In genomic region chr19:47531640-47532387, GRCh38 we compare ENCODE assay signal across 2 cellular contexts.
TF ChIP-seq lines count a peak whose summit lies in the region.

No MANE protein-coding gene starts in this region.

TF ChIP-seq in HEK293, 187 proteins besides CTCF, POLR2A, EP300 and RAD21 (continues in another document):
- TF ChIP-seq ZNF843 (tag by site-specific recombination; IDR thresholded peaks at IDR 0.05), result no peak
- TF ChIP-seq EGR2 (tag by site-specific recombination; IDR thresholded peaks at IDR 0.05; ENCODE audit: low read depth), result 0 out of 2 replicates have a peak, but pooled peaks have one; percentile 16
- TF ChIP-seq ZNF558 (tag by site-specific recombination; IDR thresholded peaks at IDR 0.05), result no peak
- TF ChIP-seq ZNF266 (tag by site-specific recombination; IDR thresholded peaks at IDR 0.05; ENCODE audit: low read depth), result no peak
- no peak for TF ChIP-seq AEBP2 (tag by site-specific recombination; IDR thresholded peaks at IDR 0.05; ENCODE audit: borderline replicate concordance)
- TF ChIP-seq ZNF513 (tag by site-specific recombination; IDR thresholded peaks at IDR 0.05), result peak; percentile 52; the same call in 1 of the 2 replicates
- TF ChIP-seq ZSCAN4 (tag by site-specific recombination; IDR thresholded peaks at IDR 0.05), result no peak
- TF ChIP-seq ZNF585B (tag by site-specific recombination; IDR thresholded peaks at IDR 0.05), result no peak
- TF ChIP-seq ZNF792 (tag by site-specific recombination; IDR thresholded peaks at IDR 0.05), result no peak
- TF ChIP-seq ZBTB1 (tag by site-specific recombination; IDR thresholded peaks at IDR 0.05), result no peak
- no peak for TF ChIP-seq ZBTB11 (tag by site-specific recombination; conservative IDR thresholded peaks at IDR 0.05; ENCODE audit: low read depth)
- TF ChIP-seq ZEB2 (tag by site-specific recombination; IDR thresholded peaks at IDR 0.05), result no peak
- no peak for TF ChIP-seq ZNF530 (tag by site-specific recombination; IDR thresholded peaks at IDR 0.05; ENCODE audit: low read depth)
- TF ChIP-seq ZNF248 (tag by site-specific recombination; IDR thresholded peaks at IDR 0.05), result no peak
- TF ChIP-seq PRDM10 (tag by site-specific recombination; IDR thresholded peaks at IDR 0.05), result 0 out of 2 replicates have a peak, but pooled peaks have one; percentile 21
- no peak for TF ChIP-seq ZNF335 (tag by site-specific recombination; conservative IDR thresholded peaks at IDR 0.05)

TF ChIP-seq in K562, 482 proteins besides CTCF, POLR2A, EP300 and RAD21 (continues in another document):
- TF ChIP-seq ZNF507 (tag; conservative IDR thresholded peaks at IDR 0.05), result no peak
- TF ChIP-seq HMG20A (CRISPR knock-in tag; conservative IDR thresholded peaks at IDR 0.05), result no peak
- 0 out of 2 replicates have a peak, but pooled peaks have one; percentile 7 for TF ChIP-seq ZNF740 (CRISPR knock-in tag; IDR thresholded peaks at IDR 0.05)
- TF ChIP-seq ZNF740 (tag; IDR thresholded peaks at IDR 0.05), result no peak
- no peak for TF ChIP-seq ZNF318 (IDR thresholded peaks at IDR 0.05; ENCODE audit: borderline replicate concordance in 1 of 2, low read depth in 1 of 2)
- 0 out of 2 replicates have a peak, but pooled peaks have one; percentile 34 for TF ChIP-seq HDAC2 (IDR thresholded peaks at IDR 0.05)
- 0 out of 2 replicates have a peak, but pooled peaks have one; percentile 25 for TF ChIP-seq MTA3 (IDR thresholded peaks at IDR 0.05; ENCODE audit: borderline replicate concordance)
- no peak for TF ChIP-seq COPS2 (conservative IDR thresholded peaks at IDR 0.05)
- 0 out of 2 replicates have a peak, but pooled peaks have one; percentile 41 for TF ChIP-seq MITF (IDR thresholded peaks at IDR 0.05)
- TF ChIP-seq ZNF639 (CRISPR knock-in tag; conservative IDR thresholded peaks at IDR 0.05 in 1 of 2, IDR thresholded peaks at IDR 0.05 in 1 of 2), result peak in 1 of 2 experiments; percentile 40; a peak in 1 of 4 replicates
- TF ChIP-seq ARID1B (IDR thresholded peaks at IDR 0.05), result 0 out of 2 replicates have a peak, but pooled peaks have one; percentile 9
- no peak for TF ChIP-seq MCM3 (IDR thresholded peaks at IDR 0.05)
- no peak for TF ChIP-seq PHB (CRISPR knock-in tag; IDR thresholded peaks at IDR 0.05)
- no peak for TF ChIP-seq ID3 (CRISPR knock-in tag; IDR thresholded peaks at IDR 0.05)
- TF ChIP-seq ID3 (tag; IDR thresholded peaks at IDR 0.05), result peak; percentile 59; the same call in 1 of the 2 replicates
- TF ChIP-seq ATF7 (IDR thresholded peaks at IDR 0.05), result peak; percentile 32; the same call in 1 of the 2 replicates
- TF ChIP-seq NFIC (IDR thresholded peaks at IDR 0.05), result peak; percentile 94
- 0 out of 2 replicates have a peak, but pooled peaks have one; percentile 33 for TF ChIP-seq FOSL1 (tag; conservative IDR thresholded peaks at IDR 0.05)
- no peak for TF ChIP-seq GTF2B (IDR thresholded peaks at IDR 0.05; ENCODE audit: extremely low read depth, insufficient read length)
- no peak for TF ChIP-seq BACH1 (tag; IDR thresholded peaks at IDR 0.05)
- peak; percentile 89 for TF ChIP-seq EGR1 (conservative IDR thresholded peaks at IDR 0.05)
- no peak for TF ChIP-seq MIER1 (IDR thresholded peaks at IDR 0.05; ENCODE audit: low read depth)
- TF ChIP-seq CBX5 (IDR thresholded peaks at IDR 0.05; ENCODE audit: borderline replicate concordance, low read depth), result no peak
- no peak for TF ChIP-seq FUS (optimal IDR thresholded peaks at IDR 0.05; ENCODE audit: low read depth, low read length)
- TF ChIP-seq ZNF644 (tag; IDR thresholded peaks at IDR 0.05; ENCODE audit: low read depth), result no peak
- no peak for TF ChIP-seq ZZZ3 (IDR thresholded peaks at IDR 0.05)
- no peak for TF ChIP-seq NONO (IDR thresholded peaks at IDR 0.05; ENCODE audit: low read depth in 2 of 2, low read length in 1 of 2)
- TF ChIP-seq HMG20B (CRISPR knock-in tag; IDR thresholded peaks at IDR 0.05), result no peak
- 0 out of 2 replicates have a peak, but pooled peaks have one; percentile 46 for TF ChIP-seq ZNF584 (CRISPR knock-in tag; IDR thresholded peaks at IDR 0.05; ENCODE audit: low read depth)
- TF ChIP-seq NFXL1 (CRISPR knock-in tag; IDR thresholded peaks at IDR 0.05), result no peak
- TF ChIP-seq RBBP5 (IDR thresholded peaks at IDR 0.05; ENCODE audit: borderline replicate concordance, insufficient read depth, low read length, poor library complexity, severe bottlenecking), result peak; percentile 68
- TF ChIP-seq ZNF263 (CRISPR knock-in tag; IDR thresholded peaks at IDR 0.05; ENCODE audit: borderline replicate concordance), result peak; percentile 16; the same call in 1 of the 2 replicates
- TF ChIP-seq PHF8 (IDR thresholded peaks at IDR 0.05; ENCODE audit: borderline replicate concordance, low read length), result peak; percentile 28; the same call in 1 of the 2 replicates
- TF ChIP-seq SRF (CRISPR knock-in tag; IDR thresholded peaks at IDR 0.05), result peak in 1 of 2 experiments; percentile 38; a peak in 1 of 4 replicates
- TF ChIP-seq CTBP1 (IDR thresholded peaks at IDR 0.05; ENCODE audit: borderline replicate concordance), result peak; percentile 50; the same call in 1 of the 2 replicates
- no peak for TF ChIP-seq SMARCE1 (IDR thresholded peaks at IDR 0.05)
- peak; percentile 32; the same call in 1 of the 2 replicates for TF ChIP-seq TFAP4 (CRISPR knock-in tag; IDR thresholded peaks at IDR 0.05; ENCODE audit: borderline replicate concordance)
- no peak for TF ChIP-seq NR3C1 (CRISPR knock-in tag; IDR thresholded peaks at IDR 0.05)
- no peak for TF ChIP-seq BRF1 (IDR thresholded peaks at IDR 0.05; ENCODE audit: borderline replicate concordance, extremely low read depth, insufficient read length)
- no peak for TF ChIP-seq BRF2 (IDR thresholded peaks at IDR 0.05; ENCODE audit: borderline replicate concordance, insufficient read depth, insufficient read length)
- TF ChIP-seq ZNF146 (CRISPR knock-in tag; IDR thresholded peaks at IDR 0.05; ENCODE audit: unreplicated experiment), result no peak
- TF ChIP-seq NFE2L1 (tag; IDR thresholded peaks at IDR 0.05; ENCODE audit: borderline replicate concordance, low read depth), result no peak
- TF ChIP-seq SNIP1 (IDR thresholded peaks at IDR 0.05; ENCODE audit: low read depth), result no peak
- peak; percentile 45; the same call in 1 of the 2 replicates for TF ChIP-seq L3MBTL2 (IDR thresholded peaks at IDR 0.05)
- no peak for TF ChIP-seq ESRRA (IDR thresholded peaks at IDR 0.05; ENCODE audit: borderline replicate concordance, low read depth)
- TF ChIP-seq HDGF (IDR thresholded peaks at IDR 0.05), result 0 out of 2 replicates have a peak, but pooled peaks have one; percentile 52
- TF ChIP-seq ZNF282 (CRISPR knock-in tag; IDR thresholded peaks at IDR 0.05), result no peak
- TF ChIP-seq ZFX (CRISPR knock-in tag; IDR thresholded peaks at IDR 0.05), result no peak
